Comparison of ENCODE assay signal across 1 cellular context in genomic region chr9:74760031-74760700, GRCh38.
TF ChIP-seq lines count a peak whose summit lies in the region.

No MANE protein-coding gene starts in this region.

TF ChIP-seq in GM23338, 12 proteins besides CTCF, POLR2A, EP300 and RAD21:
- TF ChIP-seq ZNF462 (CRISPR knock-in tag; IDR thresholded peaks at IDR 0.05) (no peak), NANOG (IDR thresholded peaks at IDR 0.05; ENCODE audit: borderline replicate concordance) (no peak), ZNF114 (CRISPR knock-in tag; IDR thresholded peaks at IDR 0.05) (no peak), JUNB (IDR thresholded peaks at IDR 0.05; ENCODE audit: unreplicated experiment) (no peak), ZNF331 (CRISPR knock-in tag; IDR thresholded peaks at IDR 0.05; ENCODE audit: low read depth) (no peak), EZH2phosphoT487 (IDR thresholded peaks at IDR 0.05; ENCODE audit: unreplicated experiment) (no peak), EZH2 (IDR thresholded peaks at IDR 0.05; ENCODE audit: low read depth, unreplicated experiment) (no peak)
- TF ChIP-seq, protein P1, sequence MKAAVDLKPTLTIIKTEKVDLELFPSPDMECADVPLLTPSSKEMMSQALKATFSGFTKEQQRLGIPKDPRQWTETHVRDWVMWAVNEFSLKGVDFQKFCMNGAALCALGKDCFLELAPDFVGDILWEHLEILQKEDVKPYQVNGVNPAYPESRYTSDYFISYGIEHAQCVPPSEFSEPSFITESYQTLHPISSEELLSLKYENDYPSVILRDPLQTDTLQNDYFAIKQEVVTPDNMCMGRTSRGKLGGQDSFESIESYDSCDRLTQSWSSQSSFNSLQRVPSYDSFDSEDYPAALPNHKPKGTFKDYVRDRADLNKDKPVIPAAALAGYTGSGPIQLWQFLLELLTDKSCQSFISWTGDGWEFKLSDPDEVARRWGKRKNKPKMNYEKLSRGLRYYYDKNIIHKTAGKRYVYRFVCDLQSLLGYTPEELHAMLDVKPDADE (IDR thresholded peaks at IDR 0.05), result no peak
TF ChIP-seq in GM23338: peak in this region for 0.
